In genomic region chrX:78357342-78358055, GRCh38 we compare ENCODE assay signal across 13 cellular contexts.
"Had no signal": no experiment of that assay in that cellular context is flagged by ENCODE, and none has a peak within 500 bp of the region (broad histone marks: within the 10 kb centered on the region; RNA-seq: fewer than 3 reads in every experiment).

No MANE protein-coding gene starts in this region.

- H3K4me3 ChIP-seq: colonic mucosa, gastroesophageal sphincter, pancreas, skin epidermis, thyroid gland had no signal

- H3K27me3 ChIP-seq: colonic mucosa, gastroesophageal sphincter, pancreas, thyroid gland had no signal

- H3K27ac ChIP-seq: colonic mucosa, gastroesophageal sphincter, pancreas, thyroid gland had no signal

- ATAC-seq: gastroesophageal sphincter, pancreas, T-helper 17 cell had no signal

- H3K27me3 Mint-ChIP-seq: activated B cell treated with CpG ODN at 0.5 μM for 24 hours, T-helper 17 cell had no signal

- H3K9me3 Mint-ChIP-seq: activated B cell treated with CpG ODN at 0.5 μM for 24 hours had no signal

- H3K36me3 ChIP-seq: colonic mucosa, gastroesophageal sphincter, pancreas, thyroid gland had no signal

- H3K27ac Mint-ChIP-seq: activated B cell treated with CpG ODN at 0.5 μM for 24 hours; activated naive CD4-positive, alpha-beta T cell treated with anti-CD3 and anti-CD28 coated beads for 36 hours; T-helper 17 cell had no signal

- H3K4me1 Mint-ChIP-seq: T-helper 17 cell had no signal

- H3K4me1 ChIP-seq: colonic mucosa, gastroesophageal sphincter, pancreas, thyroid gland had no signal

- H3K4me3 Mint-ChIP-seq: activated B cell treated with CpG ODN at 0.5 μM for 24 hours; activated naive CD4-positive, alpha-beta T cell treated with anti-CD3 and anti-CD28 coated beads for 36 hours; T-helper 17 cell had no signal

- FAIRE-seq: pancreas, TTC549 had no signal

- DNase-seq: activated B cell treated with CpG ODN at 0.5 μM for 24 hours; activated CD4-positive, alpha-beta T cell treated with anti-CD3 and anti-CD28 coated beads, Interleukin-2, amount 50 U/mL, for 1 hour; activated naive CD4-positive, alpha-beta T cell treated with anti-CD3 and anti-CD28 coated beads for 36 hours; caudate nucleus; colonic mucosa; kidney glomerular epithelial cell; pancreas; retina; T-helper 17 cell; thyroid gland had no signal

- H3K9me3 ChIP-seq: colonic mucosa, gastroesophageal sphincter, pancreas, thyroid gland had no signal
